In genomic region chr22:30416843-30417242, GRCh38 we compare ENCODE assay signal across 24 cellular contexts. TPM values are rescaled to one million over a fixed set of nuclear protein-coding genes. Genes with fewer than 3 reads are reported as not detected.
DNase-seq lines count a peak whose midpoint lies in the region; ATAC-seq, FAIRE-seq and TF ChIP-seq lines count a peak whose summit lies in the region.
"Had no signal": no experiment of that assay in that cellular context is flagged by ENCODE, and none has a peak within 500 bp of the region (broad histone marks: within the 10 kb centered on the region; RNA-seq: fewer than 3 reads in every experiment).

No MANE protein-coding gene starts in this region.

- CTCF ChIA-PET in Calu3 (lab: Charles Lee): no interaction called here

- BruUV-seq in Calu3 (replicated peaks; lab: Mats Ljungman, UMichigan): no TSS peak

- no peak overlapping the region for H3K9ac ChIP-seq in astrocyte (ENCODE audit: low read length)

- H4K20me1 ChIP-seq in astrocyte (ENCODE audit: insufficient read depth, low read length): no peaks in the 10 kb centered on the region

- H3K27ac Mint-ChIP-seq in Calu3 (ENCODE audit: unreplicated experiment) (peak overlapping the region; percentile 38), astrocyte (ENCODE audit: unreplicated experiment) (peak overlapping the region; percentile 34)
- H3K27ac Mint-ChIP-seq: activated CD8-positive, alpha-beta memory T cell treated with anti-CD3 and anti-CD28 coated beads, Interleukin-2, amount 10 ng/mL, durations not matched to agents 7 days and 5 days; activated T-helper 2 cell treated with anti-CD3 and anti-CD28 coated beads, Interferon-gamma antibody, Interleukin-2, Interleukin-4, amounts not matched to agents 10 μg/mL and 5 μg/mL and 100 μg/mL, durations not matched to agents 14 hours and 24 hours and 36 hours; CD8-positive, alpha-beta T cell had no signal

- H3K36me3 ChIP-seq in astrocyte (ENCODE audit: insufficient read depth, low read length): peaks cover 51% of the 10 kb centered on the region
- H3K36me3 ChIP-seq in mucosa of descending colon (ENCODE audit: low read depth): no peaks in the 10 kb centered on the region

- H3K36me3 Mint-ChIP-seq in Calu3 (ENCODE audit: insufficient read depth, unreplicated experiment) (peaks cover 72% of the 10 kb centered on the region), astrocyte (ENCODE audit: low read depth, unreplicated experiment) (peaks cover 24% of the 10 kb centered on the region)

- H3K4me3 Mint-ChIP-seq in Calu3 (ENCODE audit: low read depth, unreplicated experiment): no peak overlapping the region
- H3K4me3 Mint-ChIP-seq in astrocyte (ENCODE audit: unreplicated experiment): no peak overlapping the region
- H3K4me3 Mint-ChIP-seq: activated CD8-positive, alpha-beta memory T cell treated with anti-CD3 and anti-CD28 coated beads, Interleukin-2, amount 10 ng/mL, durations not matched to agents 7 days and 5 days; brain; CD8-positive, alpha-beta T cell; neural crest cell had no signal

- no peak overlapping the region for H3K27ac ChIP-seq in astrocyte (ENCODE audit: low read depth, low read length)
- H3K27ac ChIP-seq: left ventricle myocardium inferior, tibial artery had no signal

- H3K9me3 Mint-ChIP-seq in Calu3 (ENCODE audit: low read depth, unreplicated experiment): no peaks in the 10 kb centered on the region
- H3K9me3 Mint-ChIP-seq in astrocyte (ENCODE audit: unreplicated experiment): no peaks in the 10 kb centered on the region
- H3K9me3 Mint-ChIP-seq: activated T-helper 2 cell treated with anti-CD3 and anti-CD28 coated beads, Interferon-gamma antibody, Interleukin-2, Interleukin-4, amounts not matched to agents 10 μg/mL and 5 μg/mL and 100 μg/mL, durations not matched to agents 14 hours and 24 hours and 36 hours; brain; CD8-positive, alpha-beta T cell; neural crest cell had no signal

- H3K9me3 ChIP-seq in astrocyte (ENCODE audit: insufficient read depth, low read depth, low read length): no peaks in the 10 kb centered on the region
- no peaks in the 10 kb centered on the region for H3K9me3 ChIP-seq in mucosa of descending colon
- H3K9me3 ChIP-seq: left ventricle myocardium inferior, tibial artery had no signal

- H3K4me1 Mint-ChIP-seq in Calu3 (ENCODE audit: low read depth, unreplicated experiment): peaks cover 36% of the 10 kb centered on the region
- H3K4me1 Mint-ChIP-seq in astrocyte (ENCODE audit: low read depth, unreplicated experiment): peaks cover 21% of the 10 kb centered on the region

- H2AFZ ChIP-seq in astrocyte (ENCODE audit: low read depth, low read length): no peak overlapping the region

- H3K79me2 ChIP-seq in astrocyte (ENCODE audit: insufficient read depth, low read length): peaks cover 8% of the 10 kb centered on the region

- H3K4me1 ChIP-seq in astrocyte (ENCODE audit: insufficient read depth, low read length): peaks cover 19% of the 10 kb centered on the region
- H3K4me1 ChIP-seq in mucosa of descending colon (ENCODE audit: low read depth): peaks cover 13% of the 10 kb centered on the region

- no peaks in the 10 kb centered on the region for H3K27me3 ChIP-seq in astrocyte (ENCODE audit: insufficient read depth, low read length)
- H3K27me3 ChIP-seq: tibial artery had no signal

- no peak overlapping the region for H3K4me3 ChIP-seq in astrocyte (ENCODE audit: insufficient read depth, low read depth, low read length)
- no peak overlapping the region for H3K4me3 ChIP-seq in mucosa of descending colon
- H3K4me3 ChIP-seq: left ventricle myocardium inferior, tibial artery had no signal

- no peak for TF ChIP-seq CTCF in Calu3 (IDR thresholded peaks at IDR 0.05; ENCODE audit: unreplicated experiment)
- TF ChIP-seq CTCF in astrocyte (IDR thresholded peaks at IDR 0.05; ENCODE audit: insufficient read depth, low read depth, low read length): no peak
- TF ChIP-seq CTCF in mucosa of descending colon (IDR thresholded peaks at IDR 0.05): no peak

- no peak for FAIRE-seq in astrocyte (lab: Jason Lieb, UNC)
- FAIRE-seq: endometrium, GM12891, GM19239, small intestine had no signal

- intact Hi-C loops in Calu3 (cut with micrococcal nuclease; ENCODE audit: unreplicated experiment): no loop called here
- intact Hi-C loops in mucosa of descending colon (cut with DNase I, micrococcal nuclease): no loop called here

- H3K4me2 ChIP-seq in astrocyte (ENCODE audit: low read length): no peak overlapping the region

- ATAC-seq in mucosa of descending colon (peak; percentile 62), GM19397 (IDR thresholded peaks at IDR 0.05; ENCODE audit: unreplicated experiment) (no peak), GM19035 (IDR thresholded peaks at IDR 0.05; ENCODE audit: unreplicated experiment) (no peak)
- ATAC-seq: activated CD8-positive, alpha-beta memory T cell treated with anti-CD3 and anti-CD28 coated beads, Interleukin-2, amount 10 ng/mL, durations not matched to agents 7 days and 5 days; CD8-positive, alpha-beta T cell; Right ventricle myocardium inferior; stimulated activated naive CD8-positive, alpha-beta T cell treated with anti-CD3 and anti-CD28 coated beads, Interleukin-15, Interleukin-2, amounts not matched to agents 100 U/mL and 50 U/mL, for 24 hours had no signal

- DNase-seq in Calu3: no peak
- DNase-seq in astrocyte (ENCODE audit: low read depth): no peak
- DNase-seq in mucosa of descending colon: no peak
- DNase-seq in SW 1271 (lab: John Stamatoyannopoulos, UW): no peak
- DNase-seq: activated CD8-positive, alpha-beta memory T cell treated with anti-CD3 and anti-CD28 coated beads, Interleukin-2, amount 10 ng/mL, durations not matched to agents 7 days and 5 days; CD8-positive, alpha-beta T cell; cortex of kidney; glutamatergic neuron; left ventricle myocardium inferior; NCI-H1694; stimulated activated CD4-positive, alpha-beta T cell treated with anti-CD3 and anti-CD28 coated beads, Interleukin-2, amount 100 ng/mL, for 48 hours; stimulated activated naive CD8-positive, alpha-beta T cell treated with anti-CD3 and anti-CD28 coated beads, Interleukin-15, Interleukin-2, amounts not matched to agents 100 U/mL and 50 U/mL, for 24 hours; tibial artery had no signal

- H3K27me3 Mint-ChIP-seq in Calu3 (ENCODE audit: unreplicated experiment) (no peaks in the 10 kb centered on the region), astrocyte (ENCODE audit: low read depth, unreplicated experiment) (no peaks in the 10 kb centered on the region)
- H3K27me3 Mint-ChIP-seq: activated CD8-positive, alpha-beta memory T cell treated with anti-CD3 and anti-CD28 coated beads, Interleukin-2, amount 10 ng/mL, durations not matched to agents 7 days and 5 days; brain had no signal

RNA-seq across cellular contexts. Expression of gene MTFP1, which starts 8.7 kb away (rescaled TPM):
- total RNA-seq in Calu3 (2022): 30.5 and 33.6 TPM in 2 replicates
- total RNA-seq in astrocyte: 10.6 and 13.0 TPM in 2 replicates
- 10 to 100 TPM; 14.0 to 26.0 (median 25.3) TPM for total RNA-seq in mucosa of descending colon

RNA-seq across cellular contexts. Expression of gene SEC14L2, which starts 20.0 kb away (rescaled TPM):
- total RNA-seq in Calu3 (2022) (32.1 and 39.1 TPM in 2 replicates), astrocyte (14.5 and 19.5 TPM in 2 replicates), mucosa of descending colon (1 to 10 TPM in 2 of 3 donors, under 1 TPM in 1; 0.67 to 4.0 (median 2.5) TPM)

RNA-seq across cellular contexts. Expression of gene RNF215, which starts 29.6 kb away (rescaled TPM):
- total RNA-seq in Calu3 (2022) (42.5 and 48.8 TPM in 2 replicates), astrocyte (24.5 and 28.5 TPM in 2 replicates), mucosa of descending colon (10 to 100 TPM in 1 of 3 donors, 1 to 10 TPM in 2; 9.0 to 14.2 (median 9.1) TPM)

RNA-seq across cellular contexts. Expression of gene SEC14L3, which starts 55.0 kb away (rescaled TPM):
- total RNA-seq in Calu3 (2022): not detected in 2 replicates
- total RNA-seq in astrocyte: not detected in 2 replicates
- total RNA-seq in mucosa of descending colon: not detected
- total RNA-seq: activated CD8-positive, alpha-beta memory T cell treated with anti-CD3 and anti-CD28 coated beads, Interleukin-2, amount 10 ng/mL, durations not matched to agents 7 days and 5 days; activated T-helper 2 cell treated with anti-CD3 and anti-CD28 coated beads, Interferon-gamma antibody, Interleukin-2, Interleukin-4, amounts not matched to agents 10 μg/mL and 5 μg/mL and 100 μg/mL, durations not matched to agents 14 hours and 24 hours and 36 hours; CD8-positive, alpha-beta T cell; left ventricle myocardium inferior; neural crest cell; pulmonary artery endothelial cell; Right ventricle myocardium inferior had no signal
